ENCODE assay signal across 17 cellular contexts in genomic region chr5:61569353-61569752, GRCh38.
"Had no signal": no experiment of that assay in that cellular context is flagged by ENCODE, and none has a peak within 500 bp of the region (broad histone marks: within the 10 kb centered on the region; RNA-seq: fewer than 3 reads in every experiment).

No MANE protein-coding gene starts in this region.

- H3K36me3 ChIP-seq: gastroesophageal sphincter, left lung had no signal

- H3K27ac ChIP-seq: coronary artery, gastroesophageal sphincter, left lung had no signal

- ATAC-seq: activated CD8-positive, alpha-beta T cell treated with anti-CD3 and anti-CD28 coated beads for 36 hours; gastroesophageal sphincter; left lung; SK-N-SH treated with all-trans-retinoic acid at 6 μM for 48 hours; stimulated activated naive CD8-positive, alpha-beta T cell treated with anti-CD3 and anti-CD28 coated beads, Interleukin-15, amount 100 ng/mL, for 72 hours had no signal

- H3K4me1 ChIP-seq: gastroesophageal sphincter, left lung had no signal

- H3K27me3 ChIP-seq: gastroesophageal sphincter, left lung had no signal

- H3K4me3 ChIP-seq: coronary artery, gastroesophageal sphincter, left lung had no signal

- DNase-seq: activated CD4-positive, alpha-beta T cell treated with anti-CD3 and anti-CD28 coated beads, Interleukin-2, amount 10 ng/mL, durations not matched to agents 24 days and 14 days; activated CD4-positive, CD25-positive, alpha-beta regulatory T cell; activated CD8-positive, alpha-beta T cell treated with anti-CD3 and anti-CD28 coated beads for 36 hours; activated naive CD4-positive, alpha-beta T cell treated with anti-CD3 and anti-CD28 coated beads for 36 hours; activated T-cell treated with anti-CD3 and anti-CD28 coated beads, Interleukin-2, amount 50 U/mL, for 24 hours; anterior cingulate cortex; erythroblast; hypothalamus; left lung; small intestine; stimulated activated CD4-positive, alpha-beta T cell treated with anti-CD3 and anti-CD28 coated beads, Interleukin-4, amount 100 ng/mL, for 1 hour; stimulated activated naive CD8-positive, alpha-beta T cell treated with anti-CD3 and anti-CD28 coated beads, Interleukin-15, amount 100 ng/mL, for 72 hours; T-helper 1 cell; T-helper 9 cell had no signal

- H3K9me3 ChIP-seq: gastroesophageal sphincter, left lung had no signal
